ENCODE assay signal across 8 cellular contexts in the genomic region with DNA sequence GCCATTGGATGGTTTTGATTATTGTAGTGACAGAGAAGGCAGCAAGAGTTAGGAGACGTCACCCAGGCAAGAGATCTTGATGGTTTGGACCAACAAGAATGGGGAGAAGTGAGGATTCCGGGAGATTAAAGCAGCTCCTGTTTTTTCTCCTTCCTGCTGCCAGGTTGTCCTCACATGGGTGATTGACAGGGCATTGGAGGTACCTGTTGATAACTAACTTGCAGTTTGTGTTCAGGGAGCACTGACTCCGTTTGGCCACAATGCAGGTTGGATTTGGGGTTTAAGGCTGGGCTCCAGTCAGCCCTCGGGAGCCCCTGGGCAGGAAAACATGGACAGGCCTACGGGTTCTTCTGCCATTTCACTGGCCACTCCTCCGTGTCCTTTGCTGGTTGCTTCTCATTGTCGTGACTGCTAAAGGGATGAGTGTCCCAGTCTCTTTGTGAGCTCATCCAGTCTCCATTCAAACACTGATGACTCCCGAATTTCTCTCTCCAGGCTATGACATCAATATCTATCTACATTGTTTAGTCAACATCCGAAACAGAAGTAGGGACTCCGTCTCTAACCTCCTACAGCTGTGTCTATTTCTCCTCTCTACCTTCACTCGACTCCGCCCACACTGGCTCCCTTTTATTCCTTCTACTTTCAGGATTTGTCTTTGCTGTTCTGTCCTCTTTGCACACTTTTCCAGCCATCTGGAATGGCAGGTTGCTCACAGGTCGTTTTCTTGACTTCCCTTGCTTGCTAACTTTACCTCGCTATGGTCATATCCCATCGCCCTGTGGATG. TPM values are rescaled to one million over a fixed set of nuclear protein-coding genes. Genes with fewer than 3 reads are reported as not detected.
DNase-seq lines count a peak whose midpoint lies in the region; ATAC-seq and TF ChIP-seq lines count a peak whose summit lies in the region.

No MANE protein-coding gene starts in this region.

- peak overlapping the region; percentile 99 for H3K27ac ChIP-seq in SK-N-MC
- H3K27ac ChIP-seq in sigmoid colon, result peak overlapping the region; percentile 99 to 100 (median 100)

- in situ Hi-C loops in HAP-1 (cut with MboI; ENCODE audit: low sequenced_read_pairs), result loop anchor here (25.0 kb wide), 1 partner anchor 362 kb away; the partner anchor contains the start of genes RPL13A and RPS11

- DNase-seq in HAP-1 (ENCODE audit: low spot score in 2 of 2) (no peak), SK-N-MC (ENCODE audit: low read depth, low spot score) (no peak), fibroblast of pulmonary artery (ENCODE audit: low read depth) (no peak), sigmoid colon (no peak), NCI-H187 treated with DMSO at 0.1 percent for 48 hours (lab: John Stamatoyannopoulos, UW) (no peak), cerebellar nuclear complex (lab: John Stamatoyannopoulos, UW) (no peak)

- 87 to 92% methylated on average over 15 of the region's 15 CpGs for WGBS in sigmoid colon, 2 donors

- H3K4me3 ChIP-seq in HAP-1 (peak overlapping the region; percentile 71), SK-N-MC (peak overlapping the region; percentile 95), fibroblast of pulmonary artery (replicated peaks; ENCODE audit: low read depth, low read length) (peak overlapping the region; percentile 63), sigmoid colon (peak overlapping the region; percentile 76 to 100 (median 95))

- no peak overlapping the region for H3K9ac ChIP-seq in SK-N-MC (ENCODE audit: insufficient read length)

- intact Hi-C loops in sigmoid colon (cut with DNase I), result loop anchor here (2.0 kb wide), 1 partner anchor 31 kb away; the partner anchor contains the start of gene MED25

- H3K27me3 ChIP-seq in HAP-1 (ENCODE audit: low read depth) (no peaks in the 10 kb centered on the region), sigmoid colon (no peaks in the 10 kb centered on the region)

- no peak for TF ChIP-seq POLR2A in sigmoid colon (IDR thresholded peaks at IDR 0.05)

- 0 out of 2 replicates have a peak, but pooled peaks cover 4% of the 10 kb centered on the region for H3K9me3 ChIP-seq in HAP-1
- no peaks in the 10 kb centered on the region for H3K9me3 ChIP-seq in SK-N-MC (ENCODE audit: low read depth, low read length)
- H3K9me3 ChIP-seq in sigmoid colon, result no peaks in the 10 kb centered on the region

- H3K4me1 ChIP-seq in HAP-1 (peaks cover 11% of the 10 kb centered on the region), sigmoid colon (peaks cover 0 to 38% (median 33%) of the 10 kb centered on the region in 4 donors)

- no peak for TF ChIP-seq CTCF in fibroblast of pulmonary artery (IDR thresholded peaks at IDR 0.05; ENCODE audit: low read length, missing control alignments)
- no peak for TF ChIP-seq CTCF in sigmoid colon (IDR thresholded peaks at IDR 0.05)

- peaks cover 12% of the 10 kb centered on the region for H3K36me3 ChIP-seq in HAP-1 (replicated peaks)
- peaks cover 33% of the 10 kb centered on the region for H3K36me3 ChIP-seq in SK-N-MC (ENCODE audit: insufficient read depth, low read length)
- H3K36me3 ChIP-seq in sigmoid colon, result peaks cover 0 to 4% (median 2%) of the 10 kb centered on the region in 4 donors

- ATAC-seq in HG03108 (IDR thresholded peaks at IDR 0.05; ENCODE audit: unreplicated experiment), result no peak
- ATAC-seq in GM21360 (IDR thresholded peaks at IDR 0.05; ENCODE audit: unreplicated experiment), result no peak

- no peak for TF ChIP-seq EP300 in sigmoid colon (IDR thresholded peaks at IDR 0.05)

RNA-seq across cellular contexts. Expression of gene PTOV1, which starts 1.3 kb away (rescaled TPM):
- 100 to 1,000 TPM in 1 of 4 donors, 10 to 100 TPM in 3; 52.2 to 105 (median 68.1) TPM for total RNA-seq in sigmoid colon
- polyA plus RNA-seq in sigmoid colon, result 10 to 100 TPM; 54.8 to 79.7 (median 62.5) TPM

RNA-seq across cellular contexts. Expression of gene PNKP, which starts 17.7 kb away (rescaled TPM):
- 10 to 100 TPM; 28.2 to 44.0 (median 33.9) TPM for total RNA-seq in sigmoid colon
- polyA plus RNA-seq in sigmoid colon, result 10 to 100 TPM; 27.0 to 88.8 (median 34.0) TPM

RNA-seq across cellular contexts. Expression of gene AKT1S1, which starts 27.5 kb away (rescaled TPM):
- 10 to 100 TPM; 13.6 to 16.1 (median 14.6) TPM for total RNA-seq in sigmoid colon
- 10 to 100 TPM; 30.3 to 55.9 (median 33.6) TPM for polyA plus RNA-seq in sigmoid colon

RNA-seq across cellular contexts. Expression of gene TBC1D17, which starts 27.9 kb away (rescaled TPM):
- 10 to 100 TPM; 25.0 to 41.0 (median 26.6) TPM for total RNA-seq in sigmoid colon
- 10 to 100 TPM; 13.4 to 29.5 (median 22.8) TPM for polyA plus RNA-seq in sigmoid colon

RNA-seq across cellular contexts. Expression of gene MED25, which starts 31.5 kb away (rescaled TPM):
- total RNA-seq in sigmoid colon, result 10 to 100 TPM; 17.8 to 45.4 (median 22.4) TPM
- polyA plus RNA-seq in sigmoid colon, result 10 to 100 TPM; 18.0 to 43.5 (median 30.1) TPM
